33 cellular contexts compared by ENCODE assay signal in genomic region chr3:49727154-49727923, GRCh38. TPM values are rescaled to one million over a fixed set of nuclear protein-coding genes. Genes with fewer than 3 reads are reported as not detected.
DNase-seq lines count a peak whose midpoint lies in the region; FAIRE-seq and TF ChIP-seq lines count a peak whose summit lies in the region.
"Had no signal": no experiment of that assay in that cellular context is flagged by ENCODE, and none has a peak within 500 bp of the region (broad histone marks: within the 10 kb centered on the region; RNA-seq: fewer than 3 reads in every experiment).

No MANE protein-coding gene starts in this region.

- TF ChIP-seq CTCF in 22Rv1 (IDR thresholded peaks at IDR 0.05) = no peak
- no peak for TF ChIP-seq CTCF in osteoblast (IDR thresholded peaks at IDR 0.05; ENCODE audit: extremely low read depth, low read depth, low read length)
- no peak for TF ChIP-seq CTCF in smooth muscle cell (IDR thresholded peaks at IDR 0.05; ENCODE audit: borderline replicate concordance, insufficient read depth, poor library complexity, severe bottlenecking)

- FAIRE-seq in GM12892 (lab: Jason Lieb, UNC) (no peak), HTR-8/SVneo (lab: Jason Lieb, UNC) (no peak)
- FAIRE-seq: A549, bronchial epithelial cell, D721Med had no signal

- no peak overlapping the region for H2AFZ ChIP-seq in osteoblast (ENCODE audit: low read length)
- H2AFZ ChIP-seq in smooth muscle cell (ENCODE audit: low read depth) = no peak overlapping the region
- H2AFZ ChIP-seq: hepatocyte had no signal

- H3K27me3 ChIP-seq in osteoblast (ENCODE audit: insufficient read depth, low read length) = no peaks in the 10 kb centered on the region
- H3K27me3 ChIP-seq in smooth muscle cell (ENCODE audit: low read depth) = no peaks in the 10 kb centered on the region
- H3K27me3 ChIP-seq: colonic mucosa, gastroesophageal sphincter, hepatocyte, upper lobe of right lung had no signal

- no peak; the same call in 1 of the 2 replicates for TF ChIP-seq POLR2A in GM12892 (IDR thresholded peaks at IDR 0.05; ENCODE audit: low read depth, low read length)

- 98% methylated on average over 19 of the region's 19 CpGs for WGBS in smooth muscle cell (ENCODE audit: low lambda C conversion rate)

- peaks cover 8% of the 10 kb centered on the region for H3F3A ChIP-seq in smooth muscle cell (ENCODE audit: low read depth)

- DNase-seq in GM12892 (ENCODE audit: insufficient read length) (peak; percentile 50), germinal center (ENCODE audit: low spot score) (peak; percentile 54), osteoblast (ENCODE audit: insufficient read length, low spot score, missing footprints) (peak; percentile 51), HTR-8/SVneo (ENCODE audit: insufficient read length, low spot score) (no peak), putamen (ENCODE audit: low spot score) (no peak), smooth muscle cell (lab: John Stamatoyannopoulos, UW; ENCODE audit: unreplicated experiment) (no peak), NCI-H1436 (lab: John Stamatoyannopoulos, UW) (no peak)
- DNase-seq: activated CD4-positive, alpha-beta T cell treated with anti-CD3 and anti-CD28 coated beads for 4 hours; activated gamma-delta T cell; activated naive CD8-positive, alpha-beta T cell treated with anti-CD3 and anti-CD28 coated beads for 36 hours; activated T-cell treated with anti-CD3 and anti-CD28 coated beads for 4 hours; aorta; CD4-positive, alpha-beta T cell; colonic mucosa; effector CD4-positive, alpha-beta T cell; left cardiac atrium; MV-4-11; NCI-H2107; NCI-H345; psoas muscle; SIG-M5; stimulated activated naive CD4-positive, alpha-beta T cell; SW 1271; T-helper 9 cell had no signal

- H3K9me3 ChIP-seq in osteoblast (ENCODE audit: low read depth, low read length) (no peaks in the 10 kb centered on the region), smooth muscle cell (replicated peaks; ENCODE audit: low read depth) (no peaks in the 10 kb centered on the region)
- H3K9me3 ChIP-seq: A549, colonic mucosa, gastroesophageal sphincter, HAP-1, psoas muscle, upper lobe of right lung had no signal

- H3K9ac ChIP-seq in smooth muscle cell (ENCODE audit: low read depth) = no peak overlapping the region

- H3K27ac ChIP-seq in 22Rv1 (peak overlapping the region; percentile 97; the same call in 1 of the 2 replicates), osteoblast (ENCODE audit: low read depth, low read length) (no peak overlapping the region), smooth muscle cell (ENCODE audit: low read depth) (no peak overlapping the region)
- H3K27ac ChIP-seq: A549, colonic mucosa, gastroesophageal sphincter, hepatocyte, psoas muscle, upper lobe of right lung had no signal

- H3K36me3 ChIP-seq in osteoblast (ENCODE audit: insufficient read depth, low read length) (peaks cover 55% of the 10 kb centered on the region), smooth muscle cell (ENCODE audit: low read depth) (no peaks in the 10 kb centered on the region)

- H3K79me2 ChIP-seq in osteoblast (ENCODE audit: insufficient read depth, low read length) (peaks cover 14% of the 10 kb centered on the region), smooth muscle cell (ENCODE audit: low read depth) (peaks cover 12% of the 10 kb centered on the region)

- no peak overlapping the region for H3K4me3 ChIP-seq in osteoblast (ENCODE audit: insufficient read depth, low read length)
- no peak overlapping the region for H3K4me3 ChIP-seq in smooth muscle cell
- H3K4me3 ChIP-seq: A549, colonic mucosa, gastroesophageal sphincter, HAP-1, hepatocyte, psoas muscle, upper lobe of right lung had no signal

- H3K4me1 ChIP-seq in osteoblast (ENCODE audit: insufficient read depth, low read length) (peaks cover 15% of the 10 kb centered on the region), smooth muscle cell (ENCODE audit: low read depth) (peaks cover 6% of the 10 kb centered on the region)

- H4K20me1 ChIP-seq in osteoblast (ENCODE audit: insufficient read depth, low read length) (peaks cover 10% of the 10 kb centered on the region), smooth muscle cell (ENCODE audit: low read depth) (no peaks in the 10 kb centered on the region)

- H3K4me2 ChIP-seq in osteoblast (ENCODE audit: insufficient read depth, low read length) (no peak overlapping the region), smooth muscle cell (no peak overlapping the region)
- H3K4me2 ChIP-seq: A549, hepatocyte had no signal

RNA-seq across cellular contexts. Expression of gene GMPPB, which starts 3.6 kb away (rescaled TPM):
- polyA plus RNA-seq in GM12892 (2012; ENCODE audit: missing spikeins) = 14.0 TPM
- 17.4 and 21.0 TPM in 2 replicates for total RNA-seq in osteoblast
- 21.1 and 21.3 TPM in 2 replicates for total RNA-seq in smooth muscle cell
- polyA plus RNA-seq in smooth muscle cell = 68.3 and 74.8 TPM in 2 replicates

RNA-seq across cellular contexts. Expression of gene AMIGO3, which starts 7.9 kb away (rescaled TPM):
- polyA plus RNA-seq in GM12892 (2012; ENCODE audit: missing spikeins) = 0.53 TPM
- total RNA-seq in osteoblast (0.29 and 1.8 TPM in 2 replicates), smooth muscle cell (2.8 and 2.9 TPM in 2 replicates)
- 2.2 and 2.4 TPM in 2 replicates for polyA plus RNA-seq in smooth muscle cell
- total RNA-seq: activated naive CD8-positive, alpha-beta T cell treated with anti-CD3 and anti-CD28 coated beads for 36 hours; aorta; bronchial epithelial cell had no signal
- polyA plus RNA-seq: fibroblast of lung had no signal

RNA-seq across cellular contexts. Expression of gene RNF123, which starts 38.0 kb away (rescaled TPM):
- 6.4 TPM for polyA plus RNA-seq in GM12892 (2012; ENCODE audit: missing spikeins)
- total RNA-seq in osteoblast (25.0 and 33.3 TPM in 2 replicates), smooth muscle cell (15.8 and 17.3 TPM in 2 replicates)
- polyA plus RNA-seq in smooth muscle cell = 23.9 and 37.8 TPM in 2 replicates

RNA-seq across cellular contexts. Expression of gene MST1, which starts 38.1 kb away (rescaled TPM):
- polyA plus RNA-seq in GM12892 (2012; ENCODE audit: missing spikeins) = 14.4 TPM
- 6.5 and 6.9 TPM in 2 replicates for total RNA-seq in osteoblast
- total RNA-seq in smooth muscle cell = 15.4 and 18.7 TPM in 2 replicates
- 22.9 and 28.5 TPM in 2 replicates for polyA plus RNA-seq in smooth muscle cell

RNA-seq across cellular contexts. Expression of gene APEH, which starts 53.2 kb away (rescaled TPM):
- polyA plus RNA-seq in GM12892 (2012; ENCODE audit: missing spikeins) = 70.3 TPM
- total RNA-seq in osteoblast = 98.8 and 101 TPM in 2 replicates
- total RNA-seq in smooth muscle cell = 53.1 and 69.4 TPM in 2 replicates
- polyA plus RNA-seq in smooth muscle cell = 91.7 and 104 TPM in 2 replicates

Comparison
In these comparisons a context has a peak if more than half of its experiments do, and no peak if none do; other contexts are left out.
1. DNase-seq: peak in GM12892 (single experiment), germinal center (single experiment) and osteoblast (single experiment); none in HTR-8/SVneo (single experiment), putamen (single experiment), smooth muscle cell (single experiment) and NCI-H1436 (single experiment).